In genomic region chr15:64460737-64461576, GRCh38 we compare ENCODE assay signal across 7 cellular contexts. TPM values are rescaled to one million over a fixed set of nuclear protein-coding genes. Genes with fewer than 3 reads are reported as not detected.
DNase-seq lines count a peak whose midpoint lies in the region; ATAC-seq and TF ChIP-seq lines count a peak whose summit lies in the region.

No MANE protein-coding gene starts in this region.

- peaks cover 45% of the 10 kb centered on the region for H3K79me2 ChIP-seq in osteoblast (ENCODE audit: insufficient read depth, low read length)

- H4K20me1 ChIP-seq in osteoblast (ENCODE audit: insufficient read depth, low read length): peaks cover 31% of the 10 kb centered on the region

- no peak for ATAC-seq in GM19452 (IDR thresholded peaks at IDR 0.05; ENCODE audit: unreplicated experiment)

- peak overlapping the region; percentile 75 for H2AFZ ChIP-seq in osteoblast (ENCODE audit: low read length)

- in situ Hi-C loops in SK-MEL-5 (cut with HindIII; ENCODE audit: low pct_unique_long_range_greater_than_20kb, low sequenced_read_pairs): no loop called here

- H3K27me3 ChIP-seq in osteoblast (ENCODE audit: insufficient read depth, low read length): no peaks in the 10 kb centered on the region

- peak overlapping the region; percentile 89 for H3K4me3 ChIP-seq in GM12864 (ENCODE audit: low read depth, low read length)
- H3K4me3 ChIP-seq in osteoblast (ENCODE audit: insufficient read depth, low read length): peak overlapping the region; percentile 75

- H3K27ac ChIP-seq in osteoblast (ENCODE audit: low read depth, low read length): peak overlapping the region; percentile 19

- DNase-seq in GM12864 (ENCODE audit: low read depth): no peak
- peak; percentile 69 for DNase-seq in HS-5 (ENCODE audit: low read depth)
- DNase-seq in SK-MEL-5 (ENCODE audit: low read depth, low spot score): peak; percentile 70
- peak; percentile 2 for DNase-seq in activated naive CD8-positive, alpha-beta T cell treated with anti-CD3 and anti-CD28 coated beads, Interleukin-2, amount 50 U/mL, for 16 hours (ENCODE audit: low read depth, low spot score)
- peak in 36 of 42 donors; percentile 6 to 73 (median 35) for DNase-seq in head of caudate nucleus
- DNase-seq in osteoblast (ENCODE audit: insufficient read length, low spot score, missing footprints): peak; percentile 93

- H3K4me2 ChIP-seq in osteoblast (ENCODE audit: insufficient read depth, low read length): peak overlapping the region; percentile 92

- peaks cover 7% of the 10 kb centered on the region for H3K36me3 ChIP-seq in osteoblast (ENCODE audit: insufficient read depth, low read length)

- TF ChIP-seq CTCF in GM12864 (IDR thresholded peaks at IDR 0.05; ENCODE audit: low read depth, low read length, missing control alignments): no peak
- TF ChIP-seq CTCF in osteoblast (IDR thresholded peaks at IDR 0.05; ENCODE audit: extremely low read depth, low read depth, low read length): no peak

- intact Hi-C loops in head of caudate nucleus (cut with DNase I): loop anchor here (10.0 kb wide), 1 partner anchor 54 kb away; no protein-coding TSS in a partner anchor

- no peaks in the 10 kb centered on the region for H3K9me3 ChIP-seq in osteoblast (ENCODE audit: low read depth, low read length)

- H3K4me1 ChIP-seq in osteoblast (ENCODE audit: insufficient read depth, low read length): peaks cover 18% of the 10 kb centered on the region

RNA-seq across cellular contexts. Expression of gene ZNF609, which starts 0.6 kb away (rescaled TPM):
- total RNA-seq in SK-MEL-5 (2014; rRNA removed; shearing (Covaris generic)): 12.9 and 15.1 TPM in 2 replicates
- polyA plus RNA-seq in SK-MEL-5 (2015; cell fraction: cytosol; rRNA removed): 14.1 and 21.3 TPM in 2 replicates
- 11.6 and 19.5 TPM in 2 replicates for polyA plus RNA-seq in SK-MEL-5 (2015; cell fraction: nucleus; rRNA removed)
- total RNA-seq in osteoblast: 20.6 and 20.9 TPM in 2 replicates
